9 cellular contexts compared by ENCODE assay signal in genomic region chr14:71523630-71524320, GRCh38.
A peak's percentile ranks its signal among the peaks of the same experiment; 100 is the strongest.
DNase-seq lines count a peak whose midpoint lies in the region; ATAC-seq and TF ChIP-seq lines count a peak whose summit lies in the region.
"Had no signal": no experiment of that assay in that cellular context is flagged by ENCODE, and none has a peak within 500 bp of the region (broad histone marks: within the 10 kb centered on the region; RNA-seq: fewer than 3 reads in every experiment).

No MANE protein-coding gene starts in this region.

- no peaks in the 10 kb centered on the region for H3K36me3 ChIP-seq in breast epithelium

- no peak for TF ChIP-seq CTCF in breast epithelium (IDR thresholded peaks at IDR 0.05)

- H3K27me3 ChIP-seq in breast epithelium, result no peaks in the 10 kb centered on the region

- TF ChIP-seq POLR2A in breast epithelium (IDR thresholded peaks at IDR 0.05), result no peak

- ATAC-seq in activated naive CD4-positive, alpha-beta T cell treated with anti-CD3 and anti-CD28 coated beads, Interleukin-2, amount 50 U/mL, for 72 hours, result peak; percentile 67 to 98
- ATAC-seq in HG02759 (IDR thresholded peaks at IDR 0.05; ENCODE audit: unreplicated experiment), result peak; percentile 85
- ATAC-seq in stimulated activated naive CD8-positive, alpha-beta T cell treated with anti-CD3 and anti-CD28 coated beads, Interleukin-15, amount 100 ng/mL, for 72 hours, result peak; percentile 94

- H3K4me3 Mint-ChIP-seq in stimulated activated naive CD8-positive, alpha-beta T cell treated with anti-CD3 and anti-CD28 coated beads, Interleukin-15, amount 100 ng/mL, for 72 hours, result peak overlapping the region in 1 of 2 donors; percentile 41

- H3K9me3 Mint-ChIP-seq in activated naive CD4-positive, alpha-beta T cell treated with anti-CD3 and anti-CD28 coated beads, Interleukin-2, amount 50 U/mL, for 72 hours, result peaks cover 0 to under 1% of the 10 kb centered on the region in 2 donors
- H3K9me3 Mint-ChIP-seq in stimulated activated naive CD8-positive, alpha-beta T cell treated with anti-CD3 and anti-CD28 coated beads, Interleukin-15, amount 100 ng/mL, for 72 hours, result peaks cover 0 to under 1% of the 10 kb centered on the region in 2 donors

- H3K4me3 ChIP-seq in breast epithelium, result no peak overlapping the region

- peaks cover 0 to 14% of the 10 kb centered on the region in 2 donors for H3K36me3 Mint-ChIP-seq in activated naive CD4-positive, alpha-beta T cell treated with anti-CD3 and anti-CD28 coated beads, Interleukin-2, amount 50 U/mL, for 72 hours

- peak overlapping the region in 1 of 2 donors; percentile 17 for H3K27ac Mint-ChIP-seq in activated naive CD4-positive, alpha-beta T cell treated with anti-CD3 and anti-CD28 coated beads, Interleukin-2, amount 50 U/mL, for 72 hours
- H3K27ac Mint-ChIP-seq in stimulated activated naive CD8-positive, alpha-beta T cell treated with anti-CD3 and anti-CD28 coated beads, Interleukin-15, amount 100 ng/mL, for 72 hours, result no peak overlapping the region

- no peaks in the 10 kb centered on the region for H3K27me3 Mint-ChIP-seq in stimulated activated naive CD8-positive, alpha-beta T cell treated with anti-CD3 and anti-CD28 coated beads, Interleukin-15, amount 100 ng/mL, for 72 hours

- H3K9me3 ChIP-seq in breast epithelium, result no peaks in the 10 kb centered on the region

- intact Hi-C loops in breast epithelium (cut with DNase I; ENCODE audit: low total_unique reads), result no loop called here

- no peak overlapping the region for H3K27ac ChIP-seq in breast epithelium

- no peaks in the 10 kb centered on the region for H3K4me1 ChIP-seq in breast epithelium

- peaks cover 7% of the 10 kb centered on the region for H3K4me1 Mint-ChIP-seq in stimulated activated naive CD8-positive, alpha-beta T cell treated with anti-CD3 and anti-CD28 coated beads, Interleukin-15, amount 100 ng/mL, for 72 hours

- no peak for DNase-seq in activated naive CD4-positive, alpha-beta T cell treated with anti-CD3 and anti-CD28 coated beads, Interleukin-2, amount 50 U/mL, for 72 hours (ENCODE audit: low spot score in 2 of 2)
- no peak for DNase-seq in activated naive CD4-positive, alpha-beta T cell (lab: John Stamatoyannopoulos, UW)
- DNase-seq in NCI-H69 (lab: John Stamatoyannopoulos, UW) (peak; percentile 72), breast epithelium (ENCODE audit: low spot score in 2 of 2) (no peak), kidney glomerular epithelial cell (lab: John Stamatoyannopoulos, UW) (no peak), NCI-H1092 (lab: John Stamatoyannopoulos, UW) (no peak)
- DNase-seq in stimulated activated naive CD8-positive, alpha-beta T cell treated with anti-CD3 and anti-CD28 coated beads, Interleukin-15, amount 100 ng/mL, for 72 hours, result no peak
- DNase-seq: NCI-H2029 treated with DMSO at 0.1 percent for 48 hours had no signal
